ENCODE assay signal across 9 cellular contexts in genomic region chr19:50759886-50760285, GRCh38.
DNase-seq lines count a peak whose midpoint lies in the region; ATAC-seq and TF ChIP-seq lines count a peak whose summit lies in the region.
"Had no signal": no experiment of that assay in that cellular context is flagged by ENCODE, and none has a peak within 500 bp of the region (broad histone marks: within the 10 kb centered on the region; RNA-seq: fewer than 3 reads in every experiment).

No MANE protein-coding gene starts in this region.

- DNase-seq in DMS53 (lab: John Stamatoyannopoulos, UW), result peak; percentile 43
- DNase-seq in DMS53 treated with DMSO at 0.1 percent for 48 hours (lab: John Stamatoyannopoulos, UW; ENCODE audit: unreplicated experiment), result no peak
- peak; percentile 29 for DNase-seq in KBM-7
- peak; percentile 40 for DNase-seq in iPS-NIHi11 (ENCODE audit: low spot score)
- DNase-seq in activated effector memory CD4-positive, alpha-beta T cell treated with Interleukin-2 at 50 U/mL for 16 hours, result no peak
- DNase-seq in COLO668 (lab: John Stamatoyannopoulos, UW; ENCODE audit: unreplicated experiment), result no peak
- DNase-seq in GM03348 (ENCODE audit: low spot score), result no peak
- DNase-seq: mucosa of descending colon had no signal

- in situ Hi-C loops in KBM-7 (cut with MboI; ENCODE audit: low pct_unique_long_range_greater_than_20kb, low sequenced_read_pairs), result no loop called here

- 0 out of 3 replicates have a peak, but pooled peaks have one; percentile 30 for ATAC-seq in SK-N-SH treated with all-trans-retinoic acid at 6 μM for 48 hours
- ATAC-seq: mucosa of descending colon had no signal

TF ChIP-seq in SK-N-SH treated with all-trans-retinoic acid at 6 μM for 48 hours, 23 proteins besides CTCF, POLR2A, EP300 and RAD21:
- TF ChIP-seq ZNF8 (CRISPR knock-in tag; IDR thresholded peaks at IDR 0.05) (no peak), ARNTL (CRISPR knock-in tag; IDR thresholded peaks at IDR 0.05; ENCODE audit: borderline replicate concordance, low read depth) (no peak), OSR1 (CRISPR knock-in tag; IDR thresholded peaks at IDR 0.05) (no peak), SNAI2 (CRISPR knock-in tag; IDR thresholded peaks at IDR 0.05) (no peak), PPARA (CRISPR knock-in tag; IDR thresholded peaks at IDR 0.05; ENCODE audit: borderline replicate concordance) (no peak), PATZ1 (CRISPR knock-in tag; IDR thresholded peaks at IDR 0.05; ENCODE audit: borderline replicate concordance) (no peak), ZFP3 (CRISPR knock-in tag; IDR thresholded peaks at IDR 0.05) (no peak), TSHZ2 (CRISPR knock-in tag; IDR thresholded peaks at IDR 0.05) (no peak), ESRRG (CRISPR knock-in tag; IDR thresholded peaks at IDR 0.05) (no peak), CSDC2 (CRISPR knock-in tag; IDR thresholded peaks at IDR 0.05) (no peak), ZFP30 (CRISPR knock-in tag; IDR thresholded peaks at IDR 0.05) (no peak), ZNF565 (CRISPR knock-in tag; conservative IDR thresholded peaks at IDR 0.05; ENCODE audit: low read depth) (no peak), POU6F1 (CRISPR knock-in tag; IDR thresholded peaks at IDR 0.05; ENCODE audit: borderline replicate concordance, low read depth) (no peak), RARB (CRISPR knock-in tag; IDR thresholded peaks at IDR 0.05) (no peak), ZNF70 (CRISPR knock-in tag; IDR thresholded peaks at IDR 0.05) (no peak)
- TF ChIP-seq, protein P1, sequence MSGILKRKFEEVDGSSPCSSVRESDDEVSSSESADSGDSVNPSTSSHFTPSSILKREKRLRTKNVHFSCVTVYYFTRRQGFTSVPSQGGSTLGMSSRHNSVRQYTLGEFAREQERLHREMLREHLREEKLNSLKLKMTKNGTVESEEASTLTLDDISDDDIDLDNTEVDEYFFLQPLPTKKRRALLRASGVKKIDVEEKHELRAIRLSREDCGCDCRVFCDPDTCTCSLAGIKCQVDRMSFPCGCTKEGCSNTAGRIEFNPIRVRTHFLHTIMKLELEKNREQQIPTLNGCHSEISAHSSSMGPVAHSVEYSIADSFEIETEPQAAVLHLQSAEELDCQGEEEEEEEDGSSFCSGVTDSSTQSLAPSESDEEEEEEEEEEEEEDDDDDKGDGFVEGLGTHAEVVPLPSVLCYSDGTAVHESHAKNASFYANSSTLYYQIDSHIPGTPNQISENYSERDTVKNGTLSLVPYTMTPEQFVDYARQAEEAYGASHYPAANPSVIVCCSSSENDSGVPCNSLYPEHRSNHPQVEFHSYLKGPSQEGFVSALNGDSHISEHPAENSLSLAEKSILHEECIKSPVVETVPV (CRISPR knock-in tag; IDR thresholded peaks at IDR 0.05), result no peak
- TF ChIP-seq, protein P2, sequence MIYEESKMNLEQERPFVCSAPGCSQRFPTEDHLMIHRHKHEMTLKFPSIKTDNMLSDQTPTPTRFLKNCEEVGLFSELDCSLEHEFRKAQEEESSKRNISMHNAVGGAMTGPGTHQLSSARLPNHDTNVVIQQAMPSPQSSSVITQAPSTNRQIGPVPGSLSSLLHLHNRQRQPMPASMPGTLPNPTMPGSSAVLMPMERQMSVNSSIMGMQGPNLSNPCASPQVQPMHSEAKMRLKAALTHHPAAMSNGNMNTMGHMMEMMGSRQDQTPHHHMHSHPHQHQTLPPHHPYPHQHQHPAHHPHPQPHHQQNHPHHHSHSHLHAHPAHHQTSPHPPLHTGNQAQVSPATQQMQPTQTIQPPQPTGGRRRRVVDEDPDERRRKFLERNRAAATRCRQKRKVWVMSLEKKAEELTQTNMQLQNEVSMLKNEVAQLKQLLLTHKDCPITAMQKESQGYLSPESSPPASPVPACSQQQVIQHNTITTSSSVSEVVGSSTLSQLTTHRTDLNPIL (CRISPR knock-in tag; IDR thresholded peaks at IDR 0.05; ENCODE audit: low read depth), result no peak
TF ChIP-seq in SK-N-SH treated with all-trans-retinoic acid at 6 μM for 48 hours: peak in this region for 0.

Comparison
In these comparisons a context has a peak if more than half of its experiments do, and no peak if none do; other contexts are left out.
1. DNase-seq: peak in DMS53 (single experiment), KBM-7 (single experiment) and iPS-NIHi11 (single experiment); none in DMS53 treated with DMSO at 0.1 percent for 48 hours (single experiment), activated effector memory CD4-positive, alpha-beta T cell treated with Interleukin-2 at 50 U/mL for 16 hours (single experiment), COLO668 (single experiment) and GM03348 (single experiment).